ENCODE assay signal across 19 cellular contexts in genomic region chr6:90905351-90905750, GRCh38.
DNase-seq lines count a peak whose midpoint lies in the region; ATAC-seq and TF ChIP-seq lines count a peak whose summit lies in the region.
"Had no signal": no experiment of that assay in that cellular context is flagged by ENCODE, and none has a peak within 500 bp of the region (broad histone marks: within the 10 kb centered on the region; RNA-seq: fewer than 3 reads in every experiment).

No MANE protein-coding gene starts in this region.

- H3K36me3 ChIP-seq in lower lobe of right lung, result no peaks in the 10 kb centered on the region

- ATAC-seq in lower lobe of right lung (no peak), Right ventricle myocardium superior (ENCODE audit: poor library complexity) (no peak)
- ATAC-seq: HCT116 had no signal

- no peaks in the 10 kb centered on the region for H3K4me1 ChIP-seq in lower lobe of right lung

- no peak overlapping the region for H3K4me3 ChIP-seq in lower lobe of right lung

- intact Hi-C loops in lower lobe of right lung (cut with DNase I) (no loop called here), Right ventricle myocardium superior (cut with DNase I) (no loop called here)

- TF ChIP-seq CTCF in lower lobe of right lung (IDR thresholded peaks at IDR 0.05), result no peak

- DNase-seq in DMS153 (lab: John Stamatoyannopoulos, UW) (peak; percentile 63), HPDE6-E6E7 (ENCODE audit: extremely low spot score) (peak; percentile 15), NCI-H510A (lab: John Stamatoyannopoulos, UW) (peak; percentile 39), epithelial cell of prostate (ENCODE audit: low read depth, low spot score) (peak; percentile 41), lower lobe of right lung (no peak), hepatic stellate cell (ENCODE audit: low spot score) (no peak), Right ventricle myocardium superior (no peak)
- DNase-seq: Calu3; CD8-positive, alpha-beta memory T cell; NCI-H1048; NCI-H146; NCI-H1930; NCI-H2227 treated with DMSO at 0.1 percent for 48 hours; NCI-H69; SK-N-SH; T-helper 2 cell had no signal

- no peaks in the 10 kb centered on the region for H3K9me3 ChIP-seq in lower lobe of right lung
- H3K9me3 ChIP-seq: SK-N-SH had no signal

- H3K27me3 ChIP-seq in lower lobe of right lung (ENCODE audit: low read depth), result no peaks in the 10 kb centered on the region

- H3K27ac ChIP-seq in epithelial cell of prostate (no peak overlapping the region), lower lobe of right lung (no peak overlapping the region)
- H3K27ac ChIP-seq: C4-2B, HL-60 had no signal

Comparison
In these comparisons a context has a peak if more than half of its experiments do, and no peak if none do; other contexts are left out.
1. DNase-seq: peak in DMS153 (single experiment), HPDE6-E6E7 (single experiment), NCI-H510A (single experiment) and epithelial cell of prostate (single experiment); none in lower lobe of right lung (single experiment), hepatic stellate cell (single experiment) and Right ventricle myocardium superior (single experiment).